Comparison of ENCODE assay signal across 8 cellular contexts in the genomic region with DNA sequence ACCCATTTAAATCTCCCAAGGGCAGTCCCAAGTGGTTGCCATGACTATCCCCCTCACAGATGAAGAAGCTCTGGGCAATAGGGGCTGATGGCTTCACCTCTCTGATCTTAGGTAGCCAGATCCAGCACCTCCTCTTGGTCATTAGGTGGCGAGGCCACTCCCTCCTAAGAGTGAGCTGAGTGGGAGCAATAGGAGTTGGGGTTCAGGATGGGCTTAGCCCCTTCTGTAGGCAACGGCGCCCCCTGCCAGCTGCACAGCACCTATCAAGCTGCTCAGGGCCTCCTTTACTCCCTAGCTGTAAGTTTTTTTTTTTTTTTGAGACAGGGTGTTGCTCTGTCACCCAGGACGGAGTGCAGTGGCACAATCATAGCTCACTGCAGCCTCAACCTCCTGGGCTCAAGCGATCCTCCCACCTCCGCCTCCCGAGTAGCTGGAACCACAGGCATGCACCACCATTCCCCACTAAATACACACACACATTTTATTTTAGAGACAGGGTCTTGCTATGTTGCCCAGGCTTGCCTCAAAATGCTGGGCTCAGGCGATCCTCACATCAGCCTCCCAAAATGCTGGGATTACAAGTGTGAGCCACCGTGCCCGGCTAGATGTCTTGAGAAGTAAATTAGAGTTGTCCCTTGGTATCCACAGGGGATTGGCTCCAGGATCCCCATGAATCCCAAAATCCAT. TPM values are rescaled to one million over a fixed set of nuclear protein-coding genes. Genes with fewer than 3 reads are reported as not detected.
DNase-seq lines count a peak whose midpoint lies in the region; ATAC-seq and TF ChIP-seq lines count a peak whose summit lies in the region.

No MANE protein-coding gene starts in this region.

- intact Hi-C loops in sigmoid colon (cut with DNase I) = loop anchor here (1.0 kb wide), 1 partner anchor 34 kb away; no protein-coding TSS in a partner anchor

- 74 to 83% methylated on average over 10 of the region's 10 CpGs for WGBS in sigmoid colon, 2 donors

- H3K36me3 Mint-ChIP-seq in natural killer cell treated with Interleukin-12 subunit alpha and Interleukin-12 subunit beta and Interleukin-15 and Interleukin-18, amount 100 ng/mL, for 72 hours = peaks cover 7% of the 10 kb centered on the region

- no peaks in the 10 kb centered on the region for H3K27me3 ChIP-seq in sigmoid colon

- no peak for TF ChIP-seq EP300 in sigmoid colon (IDR thresholded peaks at IDR 0.05)

- H3K36me3 ChIP-seq in sigmoid colon = peaks cover 0 to 12% (median 0%) of the 10 kb centered on the region in 4 donors

- peaks cover 2% of the 10 kb centered on the region in 2 donors for H3K27me3 Mint-ChIP-seq in natural killer cell treated with Interleukin-12 subunit alpha and Interleukin-12 subunit beta and Interleukin-15 and Interleukin-18, amount 100 ng/mL, for 72 hours

- peak overlapping the region in 1 of 2 donors; percentile 72 for H3K27ac Mint-ChIP-seq in natural killer cell treated with Interleukin-12 subunit alpha and Interleukin-12 subunit beta and Interleukin-15 and Interleukin-18, amount 100 ng/mL, for 72 hours

- peak; percentile 8 to 34 for ATAC-seq in natural killer cell treated with Interleukin-12 subunit alpha and Interleukin-12 subunit beta and Interleukin-15 and Interleukin-18, amount 100 ng/mL, for 72 hours
- ATAC-seq in HG02852 (IDR thresholded peaks at IDR 0.05; ENCODE audit: unreplicated experiment) (no peak), HG02981 (IDR thresholded peaks at IDR 0.05; ENCODE audit: unreplicated experiment) (no peak)

- in situ Hi-C loops in G401 (cut with HindIII; ENCODE audit: low sequenced_read_pairs) = no loop called here
- in situ Hi-C loops in astrocyte of the cerebellum (cut with HindIII; ENCODE audit: low sequenced_read_pairs) = no loop called here

- no peak for TF ChIP-seq POLR2A in sigmoid colon (IDR thresholded peaks at IDR 0.05)

- H3K4me3 ChIP-seq in astrocyte of the cerebellum (ENCODE audit: low read depth, low read length) = no peak overlapping the region
- no peak overlapping the region for H3K4me3 ChIP-seq in sigmoid colon

- peaks cover 33 to 50% of the 10 kb centered on the region in 2 donors for H3K4me1 Mint-ChIP-seq in natural killer cell treated with Interleukin-12 subunit alpha and Interleukin-12 subunit beta and Interleukin-15 and Interleukin-18, amount 100 ng/mL, for 72 hours (ENCODE audit: low read depth in 2 of 2)

- TF ChIP-seq CTCF in astrocyte of the cerebellum (IDR thresholded peaks at IDR 0.05; ENCODE audit: low read depth, low read length, missing control alignments) (peak; percentile 46), sigmoid colon (IDR thresholded peaks at IDR 0.05) (peak in 2 of 4 experiments; percentile 21 to 48)

- H3K4me1 ChIP-seq in sigmoid colon = peaks cover 0 to 54% (median 43%) of the 10 kb centered on the region in 4 donors

- H3K4me3 Mint-ChIP-seq in natural killer cell treated with Interleukin-12 subunit alpha and Interleukin-12 subunit beta and Interleukin-15 and Interleukin-18, amount 100 ng/mL, for 72 hours = no peak overlapping the region

- DNase-seq in G401 (ENCODE audit: low spot score) (peak; percentile 33), M059J (ENCODE audit: low read depth) (peak; percentile 83), astrocyte of the cerebellum (ENCODE audit: low read depth) (no peak), NCI-H446 treated with DMSO at 0.1 percent for 48 hours (lab: John Stamatoyannopoulos, UW) (no peak), sigmoid colon (no peak)
- no peak for DNase-seq in natural killer cell treated with Interleukin-12 subunit alpha and Interleukin-12 subunit beta and Interleukin-15 and Interleukin-18, amount 100 ng/mL, for 72 hours (ENCODE audit: low spot score)

- no peaks in the 10 kb centered on the region for H3K9me3 Mint-ChIP-seq in natural killer cell treated with Interleukin-12 subunit alpha and Interleukin-12 subunit beta and Interleukin-15 and Interleukin-18, amount 100 ng/mL, for 72 hours

- H3K27ac ChIP-seq in sigmoid colon = peak overlapping the region in 1 of 4 donors; percentile 14

- H3K9me3 ChIP-seq in sigmoid colon = no peaks in the 10 kb centered on the region

RNA-seq across cellular contexts. Expression of gene RRAD, which starts 3.5 kb away (rescaled TPM):
- total RNA-seq in G401 (2014; rRNA removed; shearing (Covaris generic)) = 0.25 TPM in 1 of 2 replicates, not detected in the other
- total RNA-seq in M059J (2014; rRNA removed; shearing (Covaris generic)) = 3.2 and 9.4 TPM in 2 replicates
- total RNA-seq in natural killer cell treated with Interleukin-12 subunit alpha and Interleukin-12 subunit beta and Interleukin-15 and Interleukin-18, amount 100 ng/mL, for 72 hours = 10 to 100 TPM in 1 of 2 donors, 1 to 10 TPM in 1; 2.3 to 12.8 TPM
- 10 to 100 TPM; 10.9 to 31.2 (median 16.3) TPM for total RNA-seq in sigmoid colon
- polyA plus RNA-seq in sigmoid colon = 1 to 10 TPM; 1.2 to 5.5 (median 1.8) TPM

RNA-seq across cellular contexts. Expression of gene CIAO2B, which starts 5.4 kb away (rescaled TPM):
- 140 and 172 TPM in 2 replicates for total RNA-seq in G401 (2014; rRNA removed; shearing (Covaris generic))
- 183 and 280 TPM in 2 replicates for total RNA-seq in M059J (2014; rRNA removed; shearing (Covaris generic))
- 100 to 1,000 TPM; 147 to 153 TPM for total RNA-seq in natural killer cell treated with Interleukin-12 subunit alpha and Interleukin-12 subunit beta and Interleukin-15 and Interleukin-18, amount 100 ng/mL, for 72 hours
- total RNA-seq in sigmoid colon = 100 to 1,000 TPM in 1 of 4 donors, 10 to 100 TPM in 3; 71.7 to 121 (median 82.8) TPM
- 100 to 1,000 TPM; 193 to 219 (median 214) TPM for polyA plus RNA-seq in sigmoid colon

RNA-seq across cellular contexts. Expression of gene CES2, which starts 6.5 kb away (rescaled TPM):
- total RNA-seq in G401 (2014; rRNA removed; shearing (Covaris generic)) = 41.2 and 45.0 TPM in 2 replicates
- 15.9 and 26.6 TPM in 2 replicates for total RNA-seq in M059J (2014; rRNA removed; shearing (Covaris generic))
- total RNA-seq in natural killer cell treated with Interleukin-12 subunit alpha and Interleukin-12 subunit beta and Interleukin-15 and Interleukin-18, amount 100 ng/mL, for 72 hours = 10 to 100 TPM; 27.7 to 36.7 TPM
- total RNA-seq in sigmoid colon = 10 to 100 TPM; 21.8 to 25.5 (median 23.0) TPM
- 100 to 1,000 TPM in 1 of 3 donors, 10 to 100 TPM in 2; 53.4 to 163 (median 67.9) TPM for polyA plus RNA-seq in sigmoid colon

RNA-seq across cellular contexts. Expression of gene CDH16, which starts 10.2 kb away (rescaled TPM):
- total RNA-seq in G401 (2014; rRNA removed; shearing (Covaris generic)) = 0.25 TPM in 1 of 2 replicates, not detected in the other
- not detected in 2 replicates for total RNA-seq in M059J (2014; rRNA removed; shearing (Covaris generic))
- not detected for total RNA-seq in natural killer cell treated with Interleukin-12 subunit alpha and Interleukin-12 subunit beta and Interleukin-15 and Interleukin-18, amount 100 ng/mL, for 72 hours
- total RNA-seq in sigmoid colon = not detected
- under 1 TPM in 2 of 3 donors, not detected in 1; 0.19 to 0.60 TPM for polyA plus RNA-seq in sigmoid colon

RNA-seq across cellular contexts. Expression of gene CES3, which starts 32.2 kb away (rescaled TPM):
- 3.8 and 4.9 TPM in 2 replicates for total RNA-seq in G401 (2014; rRNA removed; shearing (Covaris generic))
- total RNA-seq in M059J (2014; rRNA removed; shearing (Covaris generic)) = 0.44 and 1.0 TPM in 2 replicates
- total RNA-seq in natural killer cell treated with Interleukin-12 subunit alpha and Interleukin-12 subunit beta and Interleukin-15 and Interleukin-18, amount 100 ng/mL, for 72 hours = 1 to 10 TPM in 1 of 2 donors, not detected in 1; 1.6 TPM
- total RNA-seq in sigmoid colon = 1 to 10 TPM in 1 of 4 donors, under 1 TPM in 2, not detected in 1; 0.16 to 2.5 (median 0.55) TPM
- 10 to 100 TPM; 10.8 to 48.4 (median 13.2) TPM for polyA plus RNA-seq in sigmoid colon

Comparison
In these comparisons a context has a peak if more than half of its experiments do, and no peak if none do; other contexts are left out.
1. DNase-seq: peak in G401 (single experiment) and M059J (single experiment); none in astrocyte of the cerebellum (single experiment), natural killer cell treated with Interleukin-12 subunit alpha and Interleukin-12 subunit beta and Interleukin-15 and Interleukin-18, amount 100 ng/mL, for 72 hours (single experiment), NCI-H446 treated with DMSO at 0.1 percent for 48 hours (single experiment) and sigmoid colon (single experiment).
2. ATAC-seq: peak in natural killer cell treated with Interleukin-12 subunit alpha and Interleukin-12 subunit beta and Interleukin-15 and Interleukin-18, amount 100 ng/mL, for 72 hours (2 of 2); none in HG02852 (single experiment) and HG02981 (single experiment).